8 cellular contexts compared by ENCODE assay signal in the genomic region with DNA sequence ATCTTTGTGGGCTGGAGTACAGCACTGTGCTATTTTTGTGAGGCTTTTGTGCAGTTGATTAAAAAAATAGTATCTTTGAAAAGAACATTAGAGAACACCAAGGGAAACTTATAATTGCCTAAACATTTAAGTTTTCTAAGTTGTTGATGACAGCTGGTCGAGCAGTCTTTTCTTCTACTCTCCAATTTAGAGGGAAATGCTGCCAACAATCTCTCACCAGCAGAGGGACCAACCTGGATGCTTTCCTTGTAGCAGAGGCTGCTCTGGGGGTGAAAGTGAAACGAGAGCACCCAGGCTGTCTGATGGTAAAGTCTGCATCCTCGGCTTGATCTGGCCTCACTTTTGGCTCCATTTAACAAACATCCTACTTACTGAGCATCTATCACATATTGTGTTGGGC.
A peak's percentile ranks its signal among the peaks of the same experiment; 100 is the strongest.
DNase-seq lines count a peak whose midpoint lies in the region; ATAC-seq and TF ChIP-seq lines count a peak whose summit lies in the region.

No MANE protein-coding gene starts in this region.

- 22 to 39% (median 28%) methylated on average over 3 of the region's 3 CpGs for WGBS in spleen, 5 donors
- 15 to 27% methylated on average over 3 of the region's 3 CpGs for WGBS in upper lobe of left lung, 2 donors

- in situ Hi-C loops in GM13977 (cut with MboI; ENCODE audit: low pct_unique_long_range_greater_than_20kb, low sequenced_read_pairs, unreplicated experiment), result no loop called here

- no peak overlapping the region for H3K27ac ChIP-seq in effector memory CD4-positive, alpha-beta T cell (ENCODE audit: insufficient read depth, low read length, poor library complexity, severe bottlenecking)
- H3K27ac ChIP-seq in spleen (no peak overlapping the region), upper lobe of left lung (no peak overlapping the region)

- intact Hi-C loops in spleen (cut with DNase I; ENCODE audit: low total_unique reads), result no loop called here

- H3K9me3 ChIP-seq in effector memory CD4-positive, alpha-beta T cell (ENCODE audit: control insufficient read depth, low read length), result no peaks in the 10 kb centered on the region
- H3K9me3 ChIP-seq in spleen (no peaks in the 10 kb centered on the region), upper lobe of left lung (no peaks in the 10 kb centered on the region)

- H3K36me3 ChIP-seq in effector memory CD4-positive, alpha-beta T cell (ENCODE audit: control insufficient read depth, insufficient read depth, low read length), result no peaks in the 10 kb centered on the region
- H3K36me3 ChIP-seq in spleen, result no peaks in the 10 kb centered on the region
- H3K36me3 ChIP-seq in upper lobe of left lung, result no peaks in the 10 kb centered on the region

- peak; percentile 7 for DNase-seq in GM13977 (ENCODE audit: low spot score)
- peak; percentile 14 for DNase-seq in LoVo (ENCODE audit: low spot score)
- DNase-seq in fibroblast of mammary gland (ENCODE audit: low read depth), result peak; percentile 13
- DNase-seq in effector memory CD4-positive, alpha-beta T cell, result no peak
- DNase-seq in stimulated activated CD4-positive, alpha-beta T cell treated with anti-CD3 and anti-CD28 coated beads, Interleukin-2, amount 100 ng/mL, for 24 hours, result no peak
- DNase-seq in spleen, result no peak
- no peak for DNase-seq in upper lobe of left lung

- no peaks in the 10 kb centered on the region for H3K27me3 ChIP-seq in effector memory CD4-positive, alpha-beta T cell (replicated peaks; ENCODE audit: control insufficient read depth, insufficient read depth, low read length, poor library complexity, severe bottlenecking)
- H3K27me3 ChIP-seq in spleen (replicated peaks in 1 of 7), result no peaks in the 10 kb centered on the region
- H3K27me3 ChIP-seq in upper lobe of left lung, result no peaks in the 10 kb centered on the region

- ATAC-seq in GM21717 (IDR thresholded peaks at IDR 0.05; ENCODE audit: unreplicated experiment), result peak; percentile 84
- ATAC-seq in upper lobe of left lung (ENCODE audit: low FRiP score in 2 of 2), result no peak

- peak; percentile 45 for TF ChIP-seq CTCF in GM13977 (IDR thresholded peaks at IDR 0.05; ENCODE audit: extremely low read depth, insufficient read depth, missing control alignments)
- TF ChIP-seq CTCF in fibroblast of mammary gland (conservative IDR thresholded peaks at IDR 0.05; ENCODE audit: control insufficient read depth, insufficient read depth, low read depth, low read length), result peak; percentile 19
- TF ChIP-seq CTCF in spleen (IDR thresholded peaks at IDR 0.05 in 8 of 11, conservative IDR thresholded peaks at IDR 0.05 in 3 of 11), result peak in 3 of 11 experiments; percentile 9 to 23 (median 11)
- no peak for TF ChIP-seq CTCF in upper lobe of left lung (IDR thresholded peaks at IDR 0.05)

- TF ChIP-seq POLR2A in spleen (IDR thresholded peaks at IDR 0.05) (no peak), upper lobe of left lung (IDR thresholded peaks at IDR 0.05) (no peak)

- H3K4me3 ChIP-seq in fibroblast of mammary gland (ENCODE audit: control insufficient read depth, low read depth, low read length), result no peak overlapping the region
- H3K4me3 ChIP-seq in effector memory CD4-positive, alpha-beta T cell (ENCODE audit: insufficient read depth, low read depth, low read length, poor library complexity, severe bottlenecking), result no peak overlapping the region
- no peak overlapping the region for H3K4me3 ChIP-seq in spleen
- H3K4me3 ChIP-seq in upper lobe of left lung, result no peak overlapping the region

- TF ChIP-seq EP300 in upper lobe of left lung (IDR thresholded peaks at IDR 0.05), result no peak

- H3K4me1 ChIP-seq in effector memory CD4-positive, alpha-beta T cell (ENCODE audit: control insufficient read depth, insufficient read depth, low read length, poor library complexity, severe bottlenecking), result no peaks in the 10 kb centered on the region
- H3K4me1 ChIP-seq in spleen (peaks cover 0 to 5% (median 0%) of the 10 kb centered on the region in 6 donors), upper lobe of left lung (no peaks in the 10 kb centered on the region)

Comparison
In these comparisons a context has a peak if more than half of its experiments do, and no peak if none do; other contexts are left out.
1. DNase-seq: peak in GM13977 (single experiment), LoVo (single experiment) and fibroblast of mammary gland (single experiment); none in effector memory CD4-positive, alpha-beta T cell (0 of 3), stimulated activated CD4-positive, alpha-beta T cell treated with anti-CD3 and anti-CD28 coated beads, Interleukin-2, amount 100 ng/mL, for 24 hours (0 of 2), spleen (single experiment) and upper lobe of left lung (0 of 2).
2. CTCF ChIP-seq: peak in GM13977 (single experiment) and fibroblast of mammary gland (single experiment); none in upper lobe of left lung (0 of 6).